Comparison of ENCODE assay signal across 36 cellular contexts in the genomic region with DNA sequence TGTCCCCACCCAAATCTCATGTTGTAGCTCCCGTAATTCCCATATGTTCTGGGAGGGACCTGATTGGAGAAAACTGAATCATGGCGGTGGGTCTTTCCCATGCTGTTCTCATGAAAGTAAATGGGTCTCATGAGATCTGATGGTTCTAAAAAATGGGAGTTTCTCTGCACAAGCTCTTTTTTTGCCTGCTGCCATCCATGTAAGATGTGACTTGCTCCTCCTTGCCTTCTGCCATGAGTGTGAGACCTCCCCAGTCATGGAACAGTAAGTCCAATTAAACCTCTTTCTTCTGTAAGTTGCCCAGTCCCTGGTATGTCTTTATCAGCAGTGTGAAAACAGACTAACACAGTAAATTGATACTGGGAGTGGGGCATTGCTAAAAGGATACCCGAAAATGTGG.
"Had no signal": no experiment of that assay in that cellular context is flagged by ENCODE, and none has a peak within 500 bp of the region (broad histone marks: within the 10 kb centered on the region; RNA-seq: fewer than 3 reads in every experiment).

No MANE protein-coding gene starts in this region.

- H3K4me3 ChIP-seq: MG63 had no signal

- DNase-seq: Karpas-422, Kasumi-1, MG63, MM.1S, MV-4-11, NCI-H1048, NCI-H1092, NCI-H1092 treated with DMSO at 0.1 percent for 48 hours, NCI-H1105, NCI-H1105 treated with DMSO at 0.1 percent for 48 hours, NCI-H1417, NCI-H1417 treated with DMSO at 0.1 percent for 48 hours, NCI-H1436, NCI-H1436 treated with DMSO at 0.1 percent for 48 hours, NCI-H146, NCI-H1694, NCI-H1694 treated with DMSO at 0.1 percent for 48 hours, NCI-H187, NCI-H187 treated with DMSO at 0.1 percent for 48 hours, NCI-H1930, NCI-H2029, NCI-H2029 treated with DMSO at 0.1 percent for 48 hours, NCI-H2081, NCI-H2081 treated with DMSO at 0.1 percent for 48 hours, NCI-H2107, NCI-H2171, NCI-H2171 treated with DMSO at 0.1 percent for 48 hours, NCI-H2227 treated with DMSO at 0.1 percent for 48 hours, NCI-H226, NCI-H345, NCI-H446, NCI-H446 treated with DMSO at 0.1 percent for 48 hours, NCI-H510A, NCI-H510A treated with DMSO at 0.1 percent for 48 hours, NCI-H524, NCI-H524 treated with DMSO at 0.1 percent for 48 hours had no signal

- H3K36me3 ChIP-seq: MG63 had no signal

- H3K27me3 ChIP-seq: MG63 had no signal
